18 cellular contexts compared by ENCODE assay signal in genomic region chr12:3195337-3195736, GRCh38.
DNase-seq lines count a peak whose midpoint lies in the region; ATAC-seq and TF ChIP-seq lines count a peak whose summit lies in the region.
"Had no signal": no experiment of that assay in that cellular context is flagged by ENCODE, and none has a peak within 500 bp of the region (broad histone marks: within the 10 kb centered on the region; RNA-seq: fewer than 3 reads in every experiment).

No MANE protein-coding gene starts in this region.

- H2BK12ac ChIP-seq in neuronal stem cell (ENCODE audit: low read length): no peak overlapping the region

- peaks cover 0 to 2% of the 10 kb centered on the region in 2 donors for H3K9me3 ChIP-seq in neuronal stem cell (replicated peaks in 1 of 2; ENCODE audit: control insufficient read depth in 2 of 2, insufficient read depth in 1 of 2, low read depth in 1 of 2, low read length in 2 of 2)
- H3K9me3 ChIP-seq in left ventricle myocardium inferior (replicated peaks): no peaks in the 10 kb centered on the region
- H3K9me3 ChIP-seq: BLaER1 had no signal

- no peak overlapping the region for H3K9ac ChIP-seq in neuronal stem cell (ENCODE audit: low read depth, low read length, poor library complexity)
- H3K9ac ChIP-seq: BLaER1, GM23248 had no signal

- no peak for ATAC-seq in GM18873 (IDR thresholded peaks at IDR 0.05; ENCODE audit: low FRiP score, unreplicated experiment)
- no peak for ATAC-seq in HG03175 (IDR thresholded peaks at IDR 0.05; ENCODE audit: unreplicated experiment)
- ATAC-seq: HCT116 had no signal

- H3K27ac Mint-ChIP-seq in brain: peak overlapping the region in 4 of 5 experiments; percentile 16 to 73 (median 31)
- H3K27ac Mint-ChIP-seq: B cell; CD4-positive, CD25-positive, alpha-beta regulatory T cell; CD8-positive, alpha-beta memory T cell; H9 had no signal

- WGBS in neuronal stem cell (ENCODE audit: extremely low coverage in 2 of 2, insufficient read length in 2 of 2, insufficient replicate concordance in 1 of 2), 2 donors: no CpG with 5 or more reads among the region's 3 CpGs

- H2BK15ac ChIP-seq in neuronal stem cell (ENCODE audit: low read length): no peak overlapping the region

- intact Hi-C loops in left ventricle myocardium inferior (cut with micrococcal nuclease): no loop called here

- peak; percentile 64 for DNase-seq in cerebellum (ENCODE audit: low spot score)
- DNase-seq in neuronal stem cell (ENCODE audit: low spot score): no peak
- DNase-seq in left ventricle myocardium inferior: no peak
- DNase-seq: CD4-positive, CD25-positive, alpha-beta regulatory T cell; CD8-positive, alpha-beta memory T cell; DMS 273 treated with DMSO at 0.1 percent for 48 hours; DMS79; EL; GF-D8; GM23248; H9 had no signal

- no peak overlapping the region for H2AFZ ChIP-seq in neuronal stem cell (ENCODE audit: low read length)
- H2AFZ ChIP-seq: GM23248 had no signal

- no peak overlapping the region for H3K18ac ChIP-seq in neuronal stem cell (ENCODE audit: low read length)

- H4K8ac ChIP-seq in neuronal stem cell (ENCODE audit: low read depth, low read length): no peak overlapping the region

- peak overlapping the region; percentile 21 for H2AK5ac ChIP-seq in neuronal stem cell (ENCODE audit: low read depth, low read length)

- no peak overlapping the region for H3K4me2 ChIP-seq in neuronal stem cell (ENCODE audit: insufficient read depth, low read length, poor library complexity, severe bottlenecking)

- no peak overlapping the region for H3K4ac ChIP-seq in neuronal stem cell (ENCODE audit: low read length)

- no peak overlapping the region for H3K23ac ChIP-seq in neuronal stem cell (ENCODE audit: low read depth, low read length, poor library complexity)

- H3K4me1 ChIP-seq in neuronal stem cell (ENCODE audit: control insufficient read depth in 2 of 2, insufficient read depth in 1 of 2, low read depth in 1 of 2, low read length in 2 of 2) (peaks cover 11 to 13% of the 10 kb centered on the region in 2 donors), left ventricle myocardium inferior (peaks cover 63% of the 10 kb centered on the region)

- H3K79me1 ChIP-seq in neuronal stem cell (ENCODE audit: low read depth, low read length): no peaks in the 10 kb centered on the region

- H3K27me3 Mint-ChIP-seq in brain: no peaks in the 10 kb centered on the region

- H3K4me3 ChIP-seq in neuronal stem cell (ENCODE audit: low read length in 2 of 2) (no peak overlapping the region), left ventricle myocardium inferior (no peak overlapping the region)
- H3K4me3 ChIP-seq: BLaER1, GM23248 had no signal

- no peak overlapping the region for H3K4me3 Mint-ChIP-seq in brain
- H3K4me3 Mint-ChIP-seq: B cell; CD4-positive, CD25-positive, alpha-beta regulatory T cell; H9 had no signal

- H3K36me3 ChIP-seq in neuronal stem cell (replicated peaks in 1 of 2; ENCODE audit: control insufficient read depth in 2 of 2, insufficient read depth in 2 of 2, low read length in 2 of 2) (peaks cover 0 to 2% of the 10 kb centered on the region in 2 donors), left ventricle myocardium inferior (no peaks in the 10 kb centered on the region)
- H3K36me3 ChIP-seq: BLaER1 had no signal

- no peak overlapping the region for H4K91ac ChIP-seq in neuronal stem cell (ENCODE audit: low read depth, low read length, poor library complexity)

- no peak overlapping the region for H3K27ac ChIP-seq in neuronal stem cell (replicated peaks; ENCODE audit: low read length)
- H3K27ac ChIP-seq in left ventricle myocardium inferior (replicated peaks): no peak overlapping the region
- H3K27ac ChIP-seq: BLaER1, C4-2B, GM23248 had no signal

- no peaks in the 10 kb centered on the region for H3K36me3 Mint-ChIP-seq in brain
- H3K36me3 Mint-ChIP-seq: CD4-positive, CD25-positive, alpha-beta regulatory T cell; CD8-positive, alpha-beta memory T cell had no signal

- peak overlapping the region; percentile 49 for H3K14ac ChIP-seq in neuronal stem cell (ENCODE audit: low read length)

- H3K9me3 Mint-ChIP-seq in brain: no peaks in the 10 kb centered on the region
- H3K9me3 Mint-ChIP-seq: CD8-positive, alpha-beta memory T cell had no signal

- H2BK5ac ChIP-seq in neuronal stem cell (ENCODE audit: low read length): no peak overlapping the region

- TF ChIP-seq CTCF in brain (conservative IDR thresholded peaks at IDR 0.05) (no peak), left ventricle myocardium inferior (IDR thresholded peaks at IDR 0.05; ENCODE audit: borderline replicate concordance) (no peak)

- H3K4me1 Mint-ChIP-seq in brain: peaks cover 42% of the 10 kb centered on the region

- no peak overlapping the region for H2BK120ac ChIP-seq in neuronal stem cell (ENCODE audit: low read depth, low read length)

- H3K27me3 ChIP-seq in neuronal stem cell (ENCODE audit: control insufficient read depth in 3 of 3, insufficient read depth in 3 of 3, low read depth in 1 of 3, low read length in 3 of 3) (peaks cover 0 to 13% (median 6%) of the 10 kb centered on the region in 3 experiments), left ventricle myocardium inferior (ENCODE audit: low read depth) (no peaks in the 10 kb centered on the region)
